1 cellular context compared by ENCODE assay signal in the genomic region with DNA sequence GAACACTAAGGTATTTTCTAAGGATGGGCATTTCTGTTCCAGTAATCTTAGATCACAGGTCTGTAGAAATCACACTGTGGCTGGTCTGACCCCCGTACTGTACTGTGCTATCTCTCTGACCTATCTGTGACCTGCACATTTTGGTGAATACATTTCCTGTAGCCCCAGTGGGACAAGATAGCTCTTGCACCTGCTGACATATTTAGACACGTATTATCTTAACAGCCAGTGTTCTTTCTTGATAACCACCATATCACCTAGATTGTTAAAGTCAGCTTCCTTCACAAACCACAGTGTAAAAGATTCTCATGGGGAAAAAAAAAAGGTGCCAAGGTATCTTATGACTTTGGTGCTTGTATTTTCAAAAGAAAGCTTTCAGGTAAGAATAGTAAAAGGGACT.
TF ChIP-seq lines count a peak whose summit lies in the region.

No MANE protein-coding gene starts in this region.

TF ChIP-seq in K562, 482 proteins besides CTCF, POLR2A, EP300 and RAD21 (continued from another document and continues in another):
- TF ChIP-seq, protein P1, sequence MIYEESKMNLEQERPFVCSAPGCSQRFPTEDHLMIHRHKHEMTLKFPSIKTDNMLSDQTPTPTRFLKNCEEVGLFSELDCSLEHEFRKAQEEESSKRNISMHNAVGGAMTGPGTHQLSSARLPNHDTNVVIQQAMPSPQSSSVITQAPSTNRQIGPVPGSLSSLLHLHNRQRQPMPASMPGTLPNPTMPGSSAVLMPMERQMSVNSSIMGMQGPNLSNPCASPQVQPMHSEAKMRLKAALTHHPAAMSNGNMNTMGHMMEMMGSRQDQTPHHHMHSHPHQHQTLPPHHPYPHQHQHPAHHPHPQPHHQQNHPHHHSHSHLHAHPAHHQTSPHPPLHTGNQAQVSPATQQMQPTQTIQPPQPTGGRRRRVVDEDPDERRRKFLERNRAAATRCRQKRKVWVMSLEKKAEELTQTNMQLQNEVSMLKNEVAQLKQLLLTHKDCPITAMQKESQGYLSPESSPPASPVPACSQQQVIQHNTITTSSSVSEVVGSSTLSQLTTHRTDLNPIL (CRISPR knock-in tag; IDR thresholded peaks at IDR 0.05): no peak
- TF ChIP-seq, protein P2, sequence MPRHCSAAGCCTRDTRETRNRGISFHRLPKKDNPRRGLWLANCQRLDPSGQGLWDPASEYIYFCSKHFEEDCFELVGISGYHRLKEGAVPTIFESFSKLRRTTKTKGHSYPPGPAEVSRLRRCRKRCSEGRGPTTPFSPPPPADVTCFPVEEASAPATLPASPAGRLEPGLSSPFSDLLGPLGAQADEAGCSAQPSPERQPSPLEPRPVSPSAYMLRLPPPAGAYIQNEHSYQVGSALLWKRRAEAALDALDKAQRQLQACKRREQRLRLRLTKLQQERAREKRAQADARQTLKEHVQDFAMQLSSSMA (CRISPR knock-in tag; IDR thresholded peaks at IDR 0.05): no peak
- no peak for TF ChIP-seq PHF21A (IDR thresholded peaks at IDR 0.05; ENCODE audit: borderline replicate concordance, low read depth)
- TF ChIP-seq CCNT2 (IDR thresholded peaks at IDR 0.05; ENCODE audit: borderline replicate concordance, extremely low read depth, insufficient read length, low read depth, low read length): peak; percentile 95
- no peak for TF ChIP-seq BCL6 (CRISPR knock-in tag; IDR thresholded peaks at IDR 0.05)
- TF ChIP-seq SNRNP70 (optimal IDR thresholded peaks at IDR 0.05; ENCODE audit: low read depth, low read length): no peak
- TF ChIP-seq ZFP91 (CRISPR knock-in tag; IDR thresholded peaks at IDR 0.05): no peak
- no peak for TF ChIP-seq SNAPC5 (CRISPR knock-in tag; IDR thresholded peaks at IDR 0.05)
- no peak for TF ChIP-seq PCBP2 (IDR thresholded peaks at IDR 0.05; ENCODE audit: low read depth, low read length, poor library complexity, severe bottlenecking)
- no peak for TF ChIP-seq IRF1 (CRISPR knock-in tag; IDR thresholded peaks at IDR 0.05; ENCODE audit: borderline replicate concordance)
- TF ChIP-seq ZNF644 (tag; IDR thresholded peaks at IDR 0.05; ENCODE audit: low read depth): peak; percentile 49; the same call in 1 of the 2 replicates
- no peak for TF ChIP-seq BMI1 (IDR thresholded peaks at IDR 0.05; ENCODE audit: low read length)
- TF ChIP-seq EZH2 (IDR thresholded peaks at IDR 0.05; ENCODE audit: borderline replicate concordance, low read depth, low read length): no peak
- no peak for TF ChIP-seq CUX1 (CRISPR knock-in tag; IDR thresholded peaks at IDR 0.05)
- TF ChIP-seq NFIC (IDR thresholded peaks at IDR 0.05): peak; percentile 69
- TF ChIP-seq ZBTB26 (CRISPR knock-in tag; IDR thresholded peaks at IDR 0.05): no peak
- no peak for TF ChIP-seq ZNF699 (CRISPR knock-in tag; IDR thresholded peaks at IDR 0.05; ENCODE audit: insufficient replicate concordance)
- TF ChIP-seq, protein P3, sequence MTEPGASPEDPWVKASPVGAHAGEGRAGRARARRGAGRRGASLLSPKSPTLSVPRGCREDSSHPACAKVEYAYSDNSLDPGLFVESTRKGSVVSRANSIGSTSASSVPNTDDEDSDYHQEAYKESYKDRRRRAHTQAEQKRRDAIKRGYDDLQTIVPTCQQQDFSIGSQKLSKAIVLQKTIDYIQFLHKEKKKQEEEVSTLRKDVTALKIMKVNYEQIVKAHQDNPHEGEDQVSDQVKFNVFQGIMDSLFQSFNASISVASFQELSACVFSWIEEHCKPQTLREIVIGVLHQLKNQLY (CRISPR knock-in tag; conservative IDR thresholded peaks at IDR 0.05): no peak
- no peak for TF ChIP-seq ZNF133 (CRISPR knock-in tag; IDR thresholded peaks at IDR 0.05)
- 0 out of 2 replicates have a peak, but pooled peaks have one; percentile 24 for TF ChIP-seq KHSRP (IDR thresholded peaks at IDR 0.05)
- no peak for TF ChIP-seq ZNF764 (CRISPR knock-in tag; IDR thresholded peaks at IDR 0.05; ENCODE audit: low read depth)
- TF ChIP-seq TFAM (CRISPR knock-in tag; conservative IDR thresholded peaks at IDR 0.05): no peak
- TF ChIP-seq, protein P4, sequence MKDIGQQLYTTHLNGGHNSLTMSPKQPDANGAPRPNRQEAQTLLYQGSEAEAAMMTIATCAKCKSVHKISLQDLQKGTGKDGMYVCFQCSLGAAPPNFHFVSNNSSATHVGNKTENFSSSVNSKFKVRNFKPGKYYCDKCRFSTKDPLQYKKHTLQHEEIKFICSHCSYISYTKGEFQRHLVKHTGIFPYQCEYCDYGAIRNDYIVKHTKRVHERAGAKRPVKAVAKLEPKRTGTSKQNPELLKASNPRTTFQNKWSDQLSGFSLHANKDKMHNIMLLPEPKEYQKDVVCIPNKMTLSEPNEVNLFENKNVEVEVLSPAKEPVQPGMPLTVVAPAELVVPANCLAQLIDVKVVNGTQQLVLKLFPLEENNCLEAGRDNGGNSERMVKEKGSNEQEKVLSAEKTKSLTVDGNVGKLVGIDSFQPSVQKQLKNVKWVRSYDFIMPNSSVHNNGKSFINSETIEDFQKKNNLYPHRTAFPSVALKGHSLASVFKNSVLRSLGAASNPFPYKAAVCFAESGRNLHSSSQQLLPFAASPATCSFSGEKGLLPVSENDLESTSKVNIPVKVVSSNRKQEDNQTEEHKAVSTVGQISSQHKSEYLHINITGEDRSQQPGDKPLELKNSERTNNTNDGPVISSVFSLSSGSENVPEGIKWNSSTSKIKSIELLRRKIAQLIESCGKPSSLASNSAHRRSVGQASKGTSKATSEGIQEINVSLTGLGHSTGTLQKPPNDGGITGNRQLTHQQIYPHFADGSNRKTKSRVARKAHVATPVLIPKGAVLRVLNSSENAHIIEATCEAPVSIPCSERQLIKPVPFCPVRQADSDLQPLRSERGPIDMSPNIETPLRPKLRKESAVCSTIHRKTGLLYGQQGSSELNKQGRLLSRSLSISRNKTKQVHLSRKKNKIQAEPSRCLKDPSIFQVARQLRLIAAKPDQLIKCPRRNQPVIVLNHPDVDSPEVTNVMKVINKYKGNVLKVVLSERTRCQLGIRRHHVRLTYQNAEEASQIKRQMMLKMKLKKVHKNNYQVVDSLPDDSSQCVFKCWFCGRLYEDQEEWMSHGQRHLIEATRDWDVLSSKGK (CRISPR knock-in tag; IDR thresholded peaks at IDR 0.05): no peak
- TF ChIP-seq, protein P5, sequence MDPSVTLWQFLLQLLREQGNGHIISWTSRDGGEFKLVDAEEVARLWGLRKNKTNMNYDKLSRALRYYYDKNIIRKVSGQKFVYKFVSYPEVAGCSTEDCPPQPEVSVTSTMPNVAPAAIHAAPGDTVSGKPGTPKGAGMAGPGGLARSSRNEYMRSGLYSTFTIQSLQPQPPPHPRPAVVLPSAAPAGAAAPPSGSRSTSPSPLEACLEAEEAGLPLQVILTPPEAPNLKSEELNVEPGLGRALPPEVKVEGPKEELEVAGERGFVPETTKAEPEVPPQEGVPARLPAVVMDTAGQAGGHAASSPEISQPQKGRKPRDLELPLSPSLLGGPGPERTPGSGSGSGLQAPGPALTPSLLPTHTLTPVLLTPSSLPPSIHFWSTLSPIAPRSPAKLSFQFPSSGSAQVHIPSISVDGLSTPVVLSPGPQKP (CRISPR knock-in tag; IDR thresholded peaks at IDR 0.05): no peak
- TF ChIP-seq ZNF24 (IDR thresholded peaks at IDR 0.05): no peak
- TF ChIP-seq, protein P6, sequence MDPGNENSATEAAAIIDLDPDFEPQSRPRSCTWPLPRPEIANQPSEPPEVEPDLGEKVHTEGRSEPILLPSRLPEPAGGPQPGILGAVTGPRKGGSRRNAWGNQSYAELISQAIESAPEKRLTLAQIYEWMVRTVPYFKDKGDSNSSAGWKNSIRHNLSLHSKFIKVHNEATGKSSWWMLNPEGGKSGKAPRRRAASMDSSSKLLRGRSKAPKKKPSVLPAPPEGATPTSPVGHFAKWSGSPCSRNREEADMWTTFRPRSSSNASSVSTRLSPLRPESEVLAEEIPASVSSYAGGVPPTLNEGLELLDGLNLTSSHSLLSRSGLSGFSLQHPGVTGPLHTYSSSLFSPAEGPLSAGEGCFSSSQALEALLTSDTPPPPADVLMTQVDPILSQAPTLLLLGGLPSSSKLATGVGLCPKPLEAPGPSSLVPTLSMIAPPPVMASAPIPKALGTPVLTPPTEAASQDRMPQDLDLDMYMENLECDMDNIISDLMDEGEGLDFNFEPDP (CRISPR knock-in tag; IDR thresholded peaks at IDR 0.05): no peak
- no peak for TF ChIP-seq SP2 (IDR thresholded peaks at IDR 0.05; ENCODE audit: extremely low read depth, low read depth, low read length, poor library complexity, severe bottlenecking)
- no peak for TF ChIP-seq SMARCB1 (IDR thresholded peaks at IDR 0.05; ENCODE audit: insufficient read length, low read depth)
- 0 out of 2 replicates have a peak, but pooled peaks have one; percentile 56 for TF ChIP-seq ZNF197 (CRISPR knock-in tag; IDR thresholded peaks at IDR 0.05; ENCODE audit: low read depth)
- TF ChIP-seq ZNF395 (CRISPR knock-in tag; IDR thresholded peaks at IDR 0.05): peak; percentile 86; the same call in 1 of the 2 replicates
- no peak for TF ChIP-seq IRF2 (CRISPR knock-in tag; IDR thresholded peaks at IDR 0.05)
- peak; percentile 34; the same call in 1 of the 2 replicates for TF ChIP-seq GABPA (tag; conservative IDR thresholded peaks at IDR 0.05; ENCODE audit: low read depth)
- no peak for TF ChIP-seq MTA3 (IDR thresholded peaks at IDR 0.05; ENCODE audit: borderline replicate concordance)
- no peak for TF ChIP-seq HDAC6 (IDR thresholded peaks at IDR 0.05; ENCODE audit: low read depth, low read length)
- TF ChIP-seq CTBP1 (IDR thresholded peaks at IDR 0.05; ENCODE audit: borderline replicate concordance): peak; percentile 97
- peak; percentile 42; the same call in 1 of the 2 replicates for TF ChIP-seq SMARCC2 (IDR thresholded peaks at IDR 0.05; ENCODE audit: low read depth)
- peak in 1 of 2 experiments; percentile 72; a peak in 1 of 4 replicates for TF ChIP-seq HDAC1 (IDR thresholded peaks at IDR 0.05)
